In genomic region chr3:71360694-71361093, GRCh38 we compare ENCODE assay signal across 11 cellular contexts.
A peak's percentile ranks its signal among the peaks of the same experiment; 100 is the strongest.
DNase-seq lines count a peak whose midpoint lies in the region; ATAC-seq and TF ChIP-seq lines count a peak whose summit lies in the region.
"Had no signal": no experiment of that assay in that cellular context is flagged by ENCODE, and none has a peak within 500 bp of the region (broad histone marks: within the 10 kb centered on the region; RNA-seq: fewer than 3 reads in every experiment).

No MANE protein-coding gene starts in this region.

- H3K4me1 Mint-ChIP-seq in CD4-positive, alpha-beta T cell (ENCODE audit: low read depth) = peaks cover 86% of the 10 kb centered on the region
- H3K4me1 Mint-ChIP-seq in activated CD8-positive, alpha-beta T cell treated with anti-CD3 and anti-CD28 coated beads, Interleukin-2, amount 10 ng/mL, durations not matched to agents 7 days and 5 days (ENCODE audit: low read depth) = peaks cover 51% of the 10 kb centered on the region

- no peak for TF ChIP-seq CTCF in CD4-positive, alpha-beta T cell (IDR thresholded peaks at IDR 0.05)

- ATAC-seq in CD4-positive, alpha-beta T cell (ENCODE audit: poor library complexity) = peak; percentile 55
- peak; percentile 80 for ATAC-seq in GM19351 (IDR thresholded peaks at IDR 0.05; ENCODE audit: unreplicated experiment)
- ATAC-seq in HG03039 (IDR thresholded peaks at IDR 0.05; ENCODE audit: unreplicated experiment) = peak; percentile 65
- ATAC-seq in activated CD8-positive, alpha-beta T cell treated with anti-CD3 and anti-CD28 coated beads, Interleukin-2, amount 10 ng/mL, durations not matched to agents 7 days and 5 days = no peak

- no peaks in the 10 kb centered on the region for H3K27me3 Mint-ChIP-seq in CD4-positive, alpha-beta T cell
- H3K27me3 Mint-ChIP-seq in activated CD8-positive, alpha-beta T cell treated with anti-CD3 and anti-CD28 coated beads, Interleukin-2, amount 10 ng/mL, durations not matched to agents 7 days and 5 days (ENCODE audit: low read depth) = no peaks in the 10 kb centered on the region

- peak overlapping the region; percentile 50 for H3K27ac ChIP-seq in CD4-positive, alpha-beta T cell (ENCODE audit: low read depth, low read length)
- H3K27ac ChIP-seq: BLaER1 treated with 17β-estradiol and CSF1 and Interleukin-3, amounts not matched to agents 10 nM and 100 nM; HL-60; ovary had no signal

- H3K4me3 Mint-ChIP-seq in CD4-positive, alpha-beta T cell = peak overlapping the region; percentile 72
- peak overlapping the region; percentile 35 for H3K4me3 Mint-ChIP-seq in activated CD8-positive, alpha-beta T cell treated with anti-CD3 and anti-CD28 coated beads, Interleukin-2, amount 10 ng/mL, durations not matched to agents 7 days and 5 days

- no peaks in the 10 kb centered on the region for H3K9me3 ChIP-seq in CD4-positive, alpha-beta T cell (ENCODE audit: control insufficient read depth, low read length)
- H3K9me3 ChIP-seq: BLaER1 treated with 17β-estradiol and CSF1 and Interleukin-3, amounts not matched to agents 10 nM and 100 nM; ovary had no signal

- intact Hi-C loops in CD4-positive, alpha-beta T cell (cut with DNase I, micrococcal nuclease) = loop anchor here (1.0 to 10.0 kb wide), 3 partner anchors 12 to 46 kb away; no protein-coding TSS in a partner anchor

- peaks cover 50% of the 10 kb centered on the region for H3K36me3 Mint-ChIP-seq in CD4-positive, alpha-beta T cell (ENCODE audit: low read depth)
- no peaks in the 10 kb centered on the region for H3K36me3 Mint-ChIP-seq in activated CD8-positive, alpha-beta T cell treated with anti-CD3 and anti-CD28 coated beads, Interleukin-2, amount 10 ng/mL, durations not matched to agents 7 days and 5 days (ENCODE audit: low read depth)

- CTCF ChIA-PET in CD4-positive, alpha-beta T cell (lab: Charles Lee) = interaction anchor here (1.5 to 1.8 kb wide), 2 partner anchors 12 to 18 kb away, joined by 4 to 5 read pairs; no protein-coding TSS in a partner anchor
- CTCF ChIA-PET in activated CD8-positive, alpha-beta T cell treated with anti-CD3 and anti-CD28 coated beads, Interleukin-2, amount 10 ng/mL, durations not matched to agents 7 days and 5 days (lab: Charles Lee) = interaction anchor here (0.7 to 1.5 kb wide), 3 partner anchors 20 to 98 kb away, joined by 3 to 5 read pairs (median 4); no protein-coding TSS in a partner anchor

- no peak for DNase-seq in CD4-positive, alpha-beta T cell
- no peak for DNase-seq in activated CD8-positive, alpha-beta T cell treated with anti-CD3 and anti-CD28 coated beads, Interleukin-2, amount 10 ng/mL, durations not matched to agents 7 days and 5 days
- DNase-seq in OCI-M2 (lab: John Stamatoyannopoulos, UW; ENCODE audit: unreplicated experiment) (no peak), NCI-H748 treated with DMSO at 0.1 percent for 48 hours (lab: John Stamatoyannopoulos, UW) (no peak), AML-193 (lab: John Stamatoyannopoulos, UW) (no peak), NCI-H510A treated with DMSO at 0.1 percent for 48 hours (lab: John Stamatoyannopoulos, UW) (no peak)
- DNase-seq: ovary had no signal

- POLR2A ChIA-PET in CD4-positive, alpha-beta T cell (lab: Charles Lee) = interaction anchor here (0.9 to 2.3 kb wide), 3 partner anchors 12 to 93 kb away, joined by 3 to 5 read pairs (median 4); no protein-coding TSS in a partner anchor
- POLR2A ChIA-PET in activated CD8-positive, alpha-beta T cell treated with anti-CD3 and anti-CD28 coated beads, Interleukin-2, amount 10 ng/mL, durations not matched to agents 7 days and 5 days (lab: Charles Lee) = interaction anchor here (0.9 kb wide), 1 partner anchor 32 kb away, joined by 3 read pairs; no protein-coding TSS in a partner anchor

- no peaks in the 10 kb centered on the region for H3K9me3 Mint-ChIP-seq in CD4-positive, alpha-beta T cell
- no peaks in the 10 kb centered on the region for H3K9me3 Mint-ChIP-seq in activated CD8-positive, alpha-beta T cell treated with anti-CD3 and anti-CD28 coated beads, Interleukin-2, amount 10 ng/mL, durations not matched to agents 7 days and 5 days (ENCODE audit: insufficient read depth)

- no peaks in the 10 kb centered on the region for H3K27me3 ChIP-seq in CD4-positive, alpha-beta T cell (ENCODE audit: control insufficient read depth, insufficient read depth, low read length)
- H3K27me3 ChIP-seq: BLaER1 treated with 17β-estradiol and CSF1 and Interleukin-3, amounts not matched to agents 10 nM and 100 nM; ovary had no signal

- peak overlapping the region; percentile 76 for H3K27ac Mint-ChIP-seq in CD4-positive, alpha-beta T cell
- peak overlapping the region; percentile 48 for H3K27ac Mint-ChIP-seq in activated CD8-positive, alpha-beta T cell treated with anti-CD3 and anti-CD28 coated beads, Interleukin-2, amount 10 ng/mL, durations not matched to agents 7 days and 5 days
